15 cellular contexts compared by ENCODE assay signal in genomic region chr2:226116346-226116745, GRCh38.
"Had no signal": no experiment of that assay in that cellular context is flagged by ENCODE, and none has a peak within 500 bp of the region (broad histone marks: within the 10 kb centered on the region; RNA-seq: fewer than 3 reads in every experiment).

No MANE protein-coding gene starts in this region.

- H3K9me3 ChIP-seq: sigmoid colon, tibial artery had no signal

- H3K4me1 ChIP-seq: sigmoid colon had no signal

- H3K27me3 Mint-ChIP-seq: effector memory CD8-positive, alpha-beta T cell had no signal

- H3K9me3 Mint-ChIP-seq: activated T-cell treated with anti-CD3 and anti-CD28 coated beads, Interleukin-2, amount 50 U/mL, for 72 hours; nephron; T-helper 1 cell treated with Interleukin-12 subunit alpha and Interleukin-12 subunit beta and Interleukin-4 antibody, amounts not matched to agents 30 μg/mL and 1 μg/mL, for 36 hours had no signal

- H3K27me3 ChIP-seq: sigmoid colon, tibial artery had no signal

- H3K36me3 Mint-ChIP-seq: activated naive CD8-positive, alpha-beta T cell had no signal

- H3K4me3 ChIP-seq: lung, sigmoid colon, tibial artery had no signal

- H3K36me3 ChIP-seq: sigmoid colon, tibial artery had no signal

- ATAC-seq: activated T-cell treated with anti-CD3 and anti-CD28 coated beads, Interleukin-2, amount 50 U/mL, for 72 hours; effector memory CD8-positive, alpha-beta T cell had no signal

- DNase-seq: activated CD4-positive, alpha-beta T cell treated with anti-CD3 and anti-CD28 coated beads, Interleukin-2, amount 50 U/mL, for 1 hour; activated CD4-positive, CD25-positive, alpha-beta regulatory T cell treated with anti-CD3 and anti-CD28 coated beads, Interleukin-2, amount 50 U/mL, for 72 hours; activated CD8-positive, alpha-beta memory T cell treated with anti-CD3 and anti-CD28 coated beads for 24 hours; activated gamma-delta T cell treated with Interleukin-2 at 50 U/mL for 16 hours; activated T-cell treated with anti-CD3 and anti-CD28 coated beads, Interleukin-2, amount 50 U/mL, for 72 hours; effector memory CD8-positive, alpha-beta T cell; midbrain; posterior cingulate gyrus; sigmoid colon; stimulated activated naive CD4-positive, alpha-beta T cell; tibial artery had no signal

- H3K4me3 Mint-ChIP-seq: activated naive CD8-positive, alpha-beta T cell; activated T-cell treated with anti-CD3 and anti-CD28 coated beads, Interleukin-2, amount 50 U/mL, for 72 hours; effector memory CD8-positive, alpha-beta T cell; nephron; T-helper 1 cell treated with Interleukin-12 subunit alpha and Interleukin-12 subunit beta and Interleukin-4 antibody, amounts not matched to agents 30 μg/mL and 1 μg/mL, for 36 hours had no signal

- H3K27ac ChIP-seq: sigmoid colon, tibial artery had no signal

- H3K27ac Mint-ChIP-seq: activated naive CD8-positive, alpha-beta T cell; activated T-cell treated with anti-CD3 and anti-CD28 coated beads, Interleukin-2, amount 50 U/mL, for 72 hours; effector memory CD8-positive, alpha-beta T cell; T-helper 1 cell treated with Interleukin-12 subunit alpha and Interleukin-12 subunit beta and Interleukin-4 antibody, amounts not matched to agents 30 μg/mL and 1 μg/mL, for 36 hours had no signal
